Comparison of ENCODE assay signal across 9 cellular contexts in the genomic region with DNA sequence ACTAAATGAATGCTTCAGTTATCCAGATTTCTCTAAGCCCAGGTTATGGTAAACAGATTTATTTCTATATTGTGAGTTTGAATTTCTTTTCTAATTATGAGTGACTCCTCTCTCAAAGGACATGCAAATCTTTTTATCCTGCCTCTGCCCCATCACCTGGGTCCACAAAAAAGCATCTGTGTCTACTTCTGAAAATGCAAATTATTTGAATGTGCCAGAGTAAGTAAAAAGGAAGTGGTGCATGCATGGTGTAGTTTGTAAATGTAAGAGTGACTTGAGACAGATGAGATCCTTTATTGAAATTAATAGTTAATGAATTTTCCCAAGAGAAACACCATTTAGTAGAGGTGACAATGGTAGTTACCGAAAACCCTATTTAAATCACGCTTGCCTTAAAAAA. TPM values are rescaled to one million over a fixed set of nuclear protein-coding genes. Genes with fewer than 3 reads are reported as not detected.
DNase-seq lines count a peak whose midpoint lies in the region; ATAC-seq, FAIRE-seq and TF ChIP-seq lines count a peak whose summit lies in the region.
"Had no signal": no experiment of that assay in that cellular context is flagged by ENCODE, and none has a peak within 500 bp of the region (broad histone marks: within the 10 kb centered on the region; RNA-seq: fewer than 3 reads in every experiment).

No MANE protein-coding gene starts in this region.

- no peak overlapping the region for H3K4me3 Mint-ChIP-seq in stimulated activated memory B cell treated with anti-CD40 and anti-IgM and Interleukin-4, amounts not matched to agents 10 μg/mL and 1 μg/mL and 100 μg/mL, for 72 hours
- no peak overlapping the region for H3K4me3 Mint-ChIP-seq in progenitor cell of endocrine pancreas (ENCODE audit: low read depth)

- H3K27ac Mint-ChIP-seq in stimulated activated memory B cell treated with anti-CD40 and anti-IgM and Interleukin-4, amounts not matched to agents 10 μg/mL and 1 μg/mL and 100 μg/mL, for 72 hours = peak overlapping the region; percentile 16
- no peak overlapping the region for H3K27ac Mint-ChIP-seq in progenitor cell of endocrine pancreas

- ATAC-seq in GM19324 (IDR thresholded peaks at IDR 0.05; ENCODE audit: low FRiP score, unreplicated experiment) (peak; percentile 65), HG02678 (IDR thresholded peaks at IDR 0.05; ENCODE audit: unreplicated experiment) (peak; percentile 57), HG03460 (IDR thresholded peaks at IDR 0.05; ENCODE audit: unreplicated experiment) (peak; percentile 64)
- ATAC-seq in stimulated activated memory B cell treated with anti-CD40 and anti-IgM and Interleukin-4, amounts not matched to agents 10 μg/mL and 1 μg/mL and 100 μg/mL, for 72 hours = peak; percentile 91
- ATAC-seq: right lobe of liver had no signal

- peaks cover 74% of the 10 kb centered on the region for H3K4me1 Mint-ChIP-seq in stimulated activated memory B cell treated with anti-CD40 and anti-IgM and Interleukin-4, amounts not matched to agents 10 μg/mL and 1 μg/mL and 100 μg/mL, for 72 hours
- no peaks in the 10 kb centered on the region for H3K4me1 Mint-ChIP-seq in progenitor cell of endocrine pancreas (ENCODE audit: low read depth)

- no peaks in the 10 kb centered on the region for H3K9me3 Mint-ChIP-seq in stimulated activated memory B cell treated with anti-CD40 and anti-IgM and Interleukin-4, amounts not matched to agents 10 μg/mL and 1 μg/mL and 100 μg/mL, for 72 hours
- H3K9me3 Mint-ChIP-seq in progenitor cell of endocrine pancreas (ENCODE audit: low read depth) = peaks cover 2% of the 10 kb centered on the region

- no peak for FAIRE-seq in RCC 7860 (lab: Jason Lieb, UNC)

- H3K27me3 Mint-ChIP-seq in stimulated activated memory B cell treated with anti-CD40 and anti-IgM and Interleukin-4, amounts not matched to agents 10 μg/mL and 1 μg/mL and 100 μg/mL, for 72 hours = no peaks in the 10 kb centered on the region
- H3K27me3 Mint-ChIP-seq in progenitor cell of endocrine pancreas = peaks cover 4% of the 10 kb centered on the region

- no peak for TF ChIP-seq CTCF in progenitor cell of endocrine pancreas (IDR thresholded peaks at IDR 0.05; ENCODE audit: unreplicated experiment)

- peaks cover 2% of the 10 kb centered on the region for H3K36me3 Mint-ChIP-seq in stimulated activated memory B cell treated with anti-CD40 and anti-IgM and Interleukin-4, amounts not matched to agents 10 μg/mL and 1 μg/mL and 100 μg/mL, for 72 hours
- H3K36me3 Mint-ChIP-seq in progenitor cell of endocrine pancreas (ENCODE audit: insufficient read depth) = no peaks in the 10 kb centered on the region

- DNase-seq in RCC 7860 (ENCODE audit: low spot score) (no peak), progenitor cell of endocrine pancreas (ENCODE audit: low spot score, unreplicated experiment) (no peak)
- DNase-seq in activated CD4-positive, CD25-positive, alpha-beta regulatory T cell (lab: John Stamatoyannopoulos, UW) = no peak
- DNase-seq: cortex of kidney, right lobe of liver had no signal

RNA-seq across cellular contexts. Expression of a gene that starts 26.9 kb away (rescaled TPM):
- 2.6 and 5.4 TPM in 2 replicates for total RNA-seq in progenitor cell of endocrine pancreas
